In genomic region chr20:34015401-34016335, GRCh38 we compare ENCODE assay signal across 18 cellular contexts. TPM values are rescaled to one million over a fixed set of nuclear protein-coding genes. Genes with fewer than 3 reads are reported as not detected.
DNase-seq lines count a peak whose midpoint lies in the region; ATAC-seq, FAIRE-seq and TF ChIP-seq lines count a peak whose summit lies in the region.
"Had no signal": no experiment of that assay in that cellular context is flagged by ENCODE, and none has a peak within 500 bp of the region (broad histone marks: within the 10 kb centered on the region; RNA-seq: fewer than 3 reads in every experiment).

No MANE protein-coding gene starts in this region.

- peak in 1 of 3 donors; percentile 53 for DNase-seq in CD4-positive, CD25-positive, alpha-beta regulatory T cell
- DNase-seq in GM12891 (ENCODE audit: insufficient read length, low spot score) (no peak), naive B cell (no peak), hepatic stellate cell (ENCODE audit: low spot score) (no peak)
- DNase-seq in activated naive CD8-positive, alpha-beta T cell treated with anti-CD3 and anti-CD28 coated beads for 36 hours = no peak
- DNase-seq: activated CD4-positive, alpha-beta T cell treated with anti-CD3 and anti-CD28 coated beads, Interleukin-2, amount 50 U/mL, for 4 hours; DMS153; gastrocnemius medialis; mesenchymal stem cell; NCI-H1417 treated with DMSO at 0.1 percent for 48 hours; nucleus accumbens; SIG-M5; uterus had no signal

- peak overlapping the region; percentile 48 to 83 (median 78) for H3K27ac Mint-ChIP-seq in CD4-positive, CD25-positive, alpha-beta regulatory T cell
- H3K27ac Mint-ChIP-seq in activated naive CD8-positive, alpha-beta T cell treated with anti-CD3 and anti-CD28 coated beads for 36 hours = peak overlapping the region; percentile 5
- H3K27ac Mint-ChIP-seq in naive B cell = peak overlapping the region in 4 of 6 donors; percentile 17 to 62 (median 34)

- TF ChIP-seq POLR2A in GM12891 (IDR thresholded peaks at IDR 0.05; ENCODE audit: low read depth, low read length) = no peak

- H3K4me3 ChIP-seq in CD4-positive, CD25-positive, alpha-beta regulatory T cell (ENCODE audit: low read depth, low read length) = peak overlapping the region; percentile 23
- H3K4me3 ChIP-seq: gastrocnemius medialis, K562, uterus had no signal

- peak; percentile 64 for FAIRE-seq in GM12891 (lab: Jason Lieb, UNC)
- FAIRE-seq: K562 had no signal

- H3K4me1 Mint-ChIP-seq in CD4-positive, CD25-positive, alpha-beta regulatory T cell = peaks cover 40 to 93% (median 82%) of the 10 kb centered on the region in 4 donors
- H3K4me1 Mint-ChIP-seq in activated naive CD8-positive, alpha-beta T cell treated with anti-CD3 and anti-CD28 coated beads for 36 hours = peaks cover 76% of the 10 kb centered on the region
- H3K4me1 Mint-ChIP-seq in naive B cell = peaks cover 69 to 95% (median 91%) of the 10 kb centered on the region in 3 donors

- peaks cover 61% of the 10 kb centered on the region for H3K4me1 ChIP-seq in CD4-positive, CD25-positive, alpha-beta regulatory T cell (ENCODE audit: control insufficient read depth, insufficient read depth, low read length, poor library complexity, severe bottlenecking)

- H3K27me3 Mint-ChIP-seq in CD4-positive, CD25-positive, alpha-beta regulatory T cell = no peaks in the 10 kb centered on the region
- no peaks in the 10 kb centered on the region for H3K27me3 Mint-ChIP-seq in activated naive CD8-positive, alpha-beta T cell treated with anti-CD3 and anti-CD28 coated beads for 36 hours
- H3K27me3 Mint-ChIP-seq in naive B cell = no peaks in the 10 kb centered on the region

- peak in 1 of 2 donors; percentile 39 for ATAC-seq in CD4-positive, CD25-positive, alpha-beta regulatory T cell (ENCODE audit: low read depth in 2 of 2)
- ATAC-seq in naive B cell (ENCODE audit: low read depth in 2 of 2) (no peak), HG02852 (IDR thresholded peaks at IDR 0.05; ENCODE audit: unreplicated experiment) (no peak), HG03460 (IDR thresholded peaks at IDR 0.05; ENCODE audit: unreplicated experiment) (no peak), GM19455 (IDR thresholded peaks at IDR 0.05; ENCODE audit: unreplicated experiment) (no peak)
- ATAC-seq: gastrocnemius medialis, sciatic nerve had no signal

- H3K27ac ChIP-seq in CD4-positive, CD25-positive, alpha-beta regulatory T cell (ENCODE audit: insufficient read depth, low read length, poor library complexity, severe bottlenecking) = no peak overlapping the region
- H3K27ac ChIP-seq: gastrocnemius medialis had no signal

- H3K36me3 Mint-ChIP-seq in CD4-positive, CD25-positive, alpha-beta regulatory T cell = no peaks in the 10 kb centered on the region
- H3K36me3 Mint-ChIP-seq in activated naive CD8-positive, alpha-beta T cell treated with anti-CD3 and anti-CD28 coated beads for 36 hours = peaks cover 9% of the 10 kb centered on the region
- no peaks in the 10 kb centered on the region for H3K36me3 Mint-ChIP-seq in naive B cell

- no peaks in the 10 kb centered on the region for H3K9me3 ChIP-seq in CD4-positive, CD25-positive, alpha-beta regulatory T cell (ENCODE audit: control insufficient read depth in 2 of 2, low read length in 2 of 2)
- H3K9me3 ChIP-seq: gastrocnemius medialis, uterus had no signal

- peak overlapping the region in 3 of 4 donors; percentile 5 to 62 (median 16) for H3K4me3 Mint-ChIP-seq in CD4-positive, CD25-positive, alpha-beta regulatory T cell
- no peak overlapping the region for H3K4me3 Mint-ChIP-seq in activated naive CD8-positive, alpha-beta T cell treated with anti-CD3 and anti-CD28 coated beads for 36 hours
- H3K4me3 Mint-ChIP-seq in naive B cell = no peak overlapping the region

- H3K27me3 ChIP-seq in CD4-positive, CD25-positive, alpha-beta regulatory T cell (ENCODE audit: control insufficient read depth, insufficient read depth, low read length) = no peaks in the 10 kb centered on the region
- H3K27me3 ChIP-seq: gastrocnemius medialis, uterus had no signal

- peaks cover 0 to 2% (median 0%) of the 10 kb centered on the region in 7 donors for H3K9me3 Mint-ChIP-seq in CD4-positive, CD25-positive, alpha-beta regulatory T cell
- H3K9me3 Mint-ChIP-seq in activated naive CD8-positive, alpha-beta T cell treated with anti-CD3 and anti-CD28 coated beads for 36 hours = no peaks in the 10 kb centered on the region
- no peaks in the 10 kb centered on the region for H3K9me3 Mint-ChIP-seq in naive B cell

- no peaks in the 10 kb centered on the region for H3K36me3 ChIP-seq in CD4-positive, CD25-positive, alpha-beta regulatory T cell (ENCODE audit: control insufficient read depth, insufficient read depth, low read length)
- H3K36me3 ChIP-seq: gastrocnemius medialis, uterus had no signal

TF ChIP-seq in GM12891, 5 proteins besides CTCF, POLR2A, EP300 and RAD21:
- TF ChIP-seq PAX5 (IDR thresholded peaks at IDR 0.05; ENCODE audit: insufficient read depth, low read length, severe bottlenecking) = no peak
- no peak for TF ChIP-seq TAF1 (IDR thresholded peaks at IDR 0.05; ENCODE audit: low read depth, low read length)
- TF ChIP-seq SPI1 (IDR thresholded peaks at IDR 0.05; ENCODE audit: low read depth, low read length) = no peak
- no peak for TF ChIP-seq POU2F2 (IDR thresholded peaks at IDR 0.05; ENCODE audit: low read depth, low read length)
- no peak for TF ChIP-seq POLR2AphosphoS5 (IDR thresholded peaks at IDR 0.05; ENCODE audit: low read depth, low read length)

RNA-seq across cellular contexts. Expression of gene RALY, which starts 22.0 kb away (rescaled TPM):
- 170 TPM for total RNA-seq in CD4-positive, CD25-positive, alpha-beta regulatory T cell
- 100 to 1,000 TPM; 160 to 216 (median 194) TPM for polyA plus RNA-seq in CD4-positive, CD25-positive, alpha-beta regulatory T cell
- polyA plus RNA-seq in GM12891 (2012; ENCODE audit: low read depth, missing spikeins) = 123 TPM
- 100 to 1,000 TPM; 147 to 148 TPM for total RNA-seq in activated naive CD8-positive, alpha-beta T cell treated with anti-CD3 and anti-CD28 coated beads for 36 hours
- polyA plus RNA-seq in naive B cell (ENCODE audit: low read depth in 6 of 6) = 100 to 1,000 TPM; 155 to 228 (median 187) TPM

Comparison
In these comparisons a context has a peak if more than half of its experiments do, and no peak if none do; other contexts are left out.
1. H3K27ac Mint-ChIP-seq: peak in every context shown above with its lines; median percentile 78 in CD4-positive, CD25-positive, alpha-beta regulatory T cell; 34 in naive B cell; 5 in activated naive CD8-positive, alpha-beta T cell treated with anti-CD3 and anti-CD28 coated beads for 36 hours.
2. H3K4me3 Mint-ChIP-seq: peak in CD4-positive, CD25-positive, alpha-beta regulatory T cell (3 of 4); none in activated naive CD8-positive, alpha-beta T cell treated with anti-CD3 and anti-CD28 coated beads for 36 hours (single experiment) and naive B cell (0 of 8).